In genomic region chr10:110818311-110819257, GRCh38 we compare ENCODE assay signal across 12 cellular contexts. TPM values are rescaled to one million over a fixed set of nuclear protein-coding genes. Genes with fewer than 3 reads are reported as not detected.
DNase-seq lines count a peak whose midpoint lies in the region; ATAC-seq and TF ChIP-seq lines count a peak whose summit lies in the region.
"Had no signal": no experiment of that assay in that cellular context is flagged by ENCODE, and none has a peak within 500 bp of the region (broad histone marks: within the 10 kb centered on the region; RNA-seq: fewer than 3 reads in every experiment).

No MANE protein-coding gene starts in this region.

- intact Hi-C loops in ascending aorta (cut with DNase I) = loop anchor here (2.0 kb wide), 1 partner anchor 14 kb away; no protein-coding TSS in a partner anchor

- H3K27me3 ChIP-seq in MG63 (no peaks in the 10 kb centered on the region), ascending aorta (no peaks in the 10 kb centered on the region), lung (ENCODE audit: control insufficient read depth, insufficient read depth) (no peaks in the 10 kb centered on the region), subcutaneous abdominal adipose tissue (ENCODE audit: control insufficient read depth in 5 of 5, insufficient read depth in 4 of 5, low read length in 5 of 5) (no peaks in the 10 kb centered on the region)
- H3K27me3 ChIP-seq: SJSA1 had no signal

- H3K9ac ChIP-seq in subcutaneous abdominal adipose tissue (ENCODE audit: low read length in 5 of 5) = peak overlapping the region in 1 of 5 donors; percentile 22

- TF ChIP-seq CTCF in ascending aorta (IDR thresholded peaks at IDR 0.05) (no peak), lung (IDR thresholded peaks at IDR 0.05; ENCODE audit: control extremely low read depth, extremely low read depth) (no peak)

- WGBS in lung, 2 donors = 78 to 85% methylated on average over 8 of the region's 8 CpGs

- H3K4me1 ChIP-seq in ascending aorta = peaks cover 33 to 58% of the 10 kb centered on the region in 2 donors
- peaks cover 8 to 28% of the 10 kb centered on the region in 2 donors for H3K4me1 ChIP-seq in lung (ENCODE audit: control insufficient read depth in 2 of 2, insufficient read depth in 2 of 2, low read length in 2 of 2)
- peaks cover 20 to 57% (median 47%) of the 10 kb centered on the region in 5 donors for H3K4me1 ChIP-seq in subcutaneous abdominal adipose tissue (ENCODE audit: control insufficient read depth in 5 of 5, insufficient read depth in 5 of 5, low read length in 5 of 5)
- H3K4me1 ChIP-seq: SJSA1 had no signal

- H3K27ac ChIP-seq in ascending aorta (peak overlapping the region; percentile 86 to 91), lung (ENCODE audit: low read depth in 1 of 2, low read length in 1 of 2) (peak overlapping the region in 1 of 2 donors; percentile 64), subcutaneous abdominal adipose tissue (ENCODE audit: low read depth, low read length) (peak overlapping the region; percentile 89)
- H3K27ac ChIP-seq: SJSA1 had no signal

- DNase-seq in MG63 (peak; percentile 15), ascending aorta (ENCODE audit: low spot score in 2 of 2) (peak in 1 of 2 donors; percentile 77), lung (ENCODE audit: low spot score) (peak; percentile 61), NCI-H1105 treated with DMSO at 0.1 percent for 48 hours (lab: John Stamatoyannopoulos, UW) (no peak), HuH-7.5 (ENCODE audit: low spot score) (no peak)
- DNase-seq in activated effector memory CD4-positive, alpha-beta T cell treated with Interleukin-2 at 50 U/mL for 16 hours = no peak
- DNase-seq: activated CD4-positive, alpha-beta T cell treated with anti-CD3 and anti-CD28 coated beads, Interleukin-2, amount 10 ng/mL, durations not matched to agents 24 days and 14 days; DMS53; NCI-H2081 treated with DMSO at 0.1 percent for 48 hours had no signal

- H3K36me3 ChIP-seq in MG63 (no peaks in the 10 kb centered on the region), ascending aorta (no peaks in the 10 kb centered on the region), lung (ENCODE audit: control insufficient read depth in 2 of 2, insufficient read depth in 2 of 2, low read length in 2 of 2) (no peaks in the 10 kb centered on the region), subcutaneous abdominal adipose tissue (ENCODE audit: control insufficient read depth in 5 of 5, insufficient read depth in 5 of 5, low read length in 5 of 5) (no peaks in the 10 kb centered on the region)

- no peaks in the 10 kb centered on the region for H3K9me3 ChIP-seq in MG63
- no peaks in the 10 kb centered on the region for H3K9me3 ChIP-seq in ascending aorta
- H3K9me3 ChIP-seq in lung (ENCODE audit: control insufficient read depth in 2 of 2, insufficient read depth in 1 of 2, low read length in 1 of 2) = no peaks in the 10 kb centered on the region
- H3K9me3 ChIP-seq in subcutaneous abdominal adipose tissue (ENCODE audit: control insufficient read depth in 5 of 5, low read length in 5 of 5) = no peaks in the 10 kb centered on the region
- H3K9me3 ChIP-seq: SJSA1 had no signal

- ATAC-seq in lung (ENCODE audit: insufficient read depth, low FRiP score) = no peak
- ATAC-seq in GM18867 (IDR thresholded peaks at IDR 0.05; ENCODE audit: unreplicated experiment) = no peak

- H3K4me3 ChIP-seq in MG63 (no peak overlapping the region), ascending aorta (no peak overlapping the region), lung (no peak overlapping the region), subcutaneous abdominal adipose tissue (ENCODE audit: low read depth in 1 of 5, low read length in 5 of 5) (no peak overlapping the region)
- H3K4me3 ChIP-seq: SJSA1 had no signal

RNA-seq across cellular contexts. Expression of gene PDCD4, which starts 53.1 kb away (rescaled TPM):
- total RNA-seq in MG63 (2014; rRNA removed; shearing (Covaris generic); ENCODE audit: low replicate concordance) = 20.0 and 25.8 TPM in 2 replicates
- 10.3 TPM for total RNA-seq in ascending aorta
- total RNA-seq in lung = 100 to 1,000 TPM in 1 of 2 donors, 10 to 100 TPM in 1; 35.6 to 186 TPM
- polyA plus RNA-seq in lung = 10 to 100 TPM; 26.7 to 31.4 TPM

Comparison
In these comparisons a context has a peak if more than half of its experiments do, and no peak if none do; other contexts are left out.
1. DNase-seq: peak in MG63 (single experiment) and lung (single experiment); none in NCI-H1105 treated with DMSO at 0.1 percent for 48 hours (single experiment), HuH-7.5 (single experiment) and activated effector memory CD4-positive, alpha-beta T cell treated with Interleukin-2 at 50 U/mL for 16 hours (single experiment).